Comparison of ENCODE assay signal across 1 cellular context in genomic region chr19:40403262-40403984, GRCh38.
TF ChIP-seq lines count a peak whose summit lies in the region.

No MANE protein-coding gene starts in this region.

TF ChIP-seq in HepG2, 621 proteins besides CTCF, POLR2A, EP300 and RAD21 (continued from another document and continues in another):
- TF ChIP-seq, protein P1, sequence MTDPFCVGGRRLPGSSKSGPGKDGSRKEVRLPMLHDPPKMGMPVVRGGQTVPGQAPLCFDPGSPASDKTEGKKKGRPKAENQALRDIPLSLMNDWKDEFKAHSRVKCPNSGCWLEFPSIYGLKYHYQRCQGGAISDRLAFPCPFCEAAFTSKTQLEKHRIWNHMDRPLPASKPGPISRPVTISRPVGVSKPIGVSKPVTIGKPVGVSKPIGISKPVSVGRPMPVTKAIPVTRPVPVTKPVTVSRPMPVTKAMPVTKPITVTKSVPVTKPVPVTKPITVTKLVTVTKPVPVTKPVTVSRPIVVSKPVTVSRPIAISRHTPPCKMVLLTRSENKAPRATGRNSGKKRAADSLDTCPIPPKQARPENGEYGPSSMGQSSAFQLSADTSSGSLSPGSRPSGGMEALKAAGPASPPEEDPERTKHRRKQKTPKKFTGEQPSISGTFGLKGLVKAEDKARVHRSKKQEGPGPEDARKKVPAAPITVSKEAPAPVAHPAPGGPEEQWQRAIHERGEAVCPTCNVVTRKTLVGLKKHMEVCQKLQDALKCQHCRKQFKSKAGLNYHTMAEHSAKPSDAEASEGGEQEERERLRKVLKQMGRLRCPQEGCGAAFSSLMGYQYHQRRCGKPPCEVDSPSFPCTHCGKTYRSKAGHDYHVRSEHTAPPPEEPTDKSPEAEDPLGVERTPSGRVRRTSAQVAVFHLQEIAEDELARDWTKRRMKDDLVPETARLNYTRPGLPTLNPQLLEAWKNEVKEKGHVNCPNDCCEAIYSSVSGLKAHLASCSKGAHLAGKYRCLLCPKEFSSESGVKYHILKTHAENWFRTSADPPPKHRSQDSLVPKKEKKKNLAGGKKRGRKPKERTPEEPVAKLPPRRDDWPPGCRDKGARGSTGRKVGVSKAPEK (CRISPR knock-in tag; IDR thresholded peaks at IDR 0.05; ENCODE audit: borderline replicate concordance), result no peak
- TF ChIP-seq JARID2 (CRISPR knock-in tag; IDR thresholded peaks at IDR 0.05; ENCODE audit: insufficient replicate concordance) (no peak), THAP11 (CRISPR knock-in tag; IDR thresholded peaks at IDR 0.05) (peak; percentile 16; the same call in 1 of the 2 replicates), NFYB (CRISPR knock-in tag; IDR thresholded peaks at IDR 0.05) (no peak), MTF1 (CRISPR knock-in tag; IDR thresholded peaks at IDR 0.05) (no peak), CBFB (CRISPR knock-in tag; IDR thresholded peaks at IDR 0.05) (no peak), FOXC1 (CRISPR knock-in tag; IDR thresholded peaks at IDR 0.05; ENCODE audit: borderline replicate concordance) (no peak), ZSCAN20 (CRISPR knock-in tag; IDR thresholded peaks at IDR 0.05; ENCODE audit: borderline replicate concordance) (no peak), ZNF674 (CRISPR knock-in tag; IDR thresholded peaks at IDR 0.05; ENCODE audit: low read depth) (no peak), POLR2AphosphoS2 (IDR thresholded peaks at IDR 0.05; ENCODE audit: low read depth, low read length) (no peak), SNAI1 (CRISPR knock-in tag; IDR thresholded peaks at IDR 0.05; ENCODE audit: borderline replicate concordance) (no peak), MTA1 (CRISPR knock-in tag; IDR thresholded peaks at IDR 0.05; ENCODE audit: borderline replicate concordance) (no peak), ZNF704 (CRISPR knock-in tag; IDR thresholded peaks at IDR 0.05; ENCODE audit: borderline replicate concordance) (no peak), KDM3A (CRISPR knock-in tag; IDR thresholded peaks at IDR 0.05; ENCODE audit: low read depth) (no peak), ZNF605 (CRISPR knock-in tag; IDR thresholded peaks at IDR 0.05) (no peak), NFE2 (CRISPR knock-in tag; IDR thresholded peaks at IDR 0.05) (no peak), AKAP8 (CRISPR knock-in tag; IDR thresholded peaks at IDR 0.05) (no peak), TMF1 (CRISPR knock-in tag; IDR thresholded peaks at IDR 0.05; ENCODE audit: low read depth) (no peak), MBD4 (IDR thresholded peaks at IDR 0.05; ENCODE audit: borderline replicate concordance, low read length) (no peak), SMC3 (IDR thresholded peaks at IDR 0.05; ENCODE audit: low read length) (no peak), ELF1 (CRISPR knock-in tag; IDR thresholded peaks at IDR 0.05) (no peak), ZBTB7B (CRISPR knock-in tag; IDR thresholded peaks at IDR 0.05) (no peak), ZNF317 (CRISPR knock-in tag; IDR thresholded peaks at IDR 0.05) (no peak), KAT7 (CRISPR knock-in tag; IDR thresholded peaks at IDR 0.05; ENCODE audit: borderline replicate concordance) (no peak), MYNN (CRISPR knock-in tag; IDR thresholded peaks at IDR 0.05; ENCODE audit: low read depth) (no peak), SKIL (CRISPR knock-in tag; IDR thresholded peaks at IDR 0.05; ENCODE audit: borderline replicate concordance) (no peak), MIXL1 (CRISPR knock-in tag; IDR thresholded peaks at IDR 0.05) (no peak), RFX5 (IDR thresholded peaks at IDR 0.05; ENCODE audit: low read depth, low read length) (no peak), PCBP2 (optimal IDR thresholded peaks at IDR 0.05; ENCODE audit: low read depth, low read length, poor library complexity, severe bottlenecking) (no peak), TAF1 (CRISPR knock-in tag; IDR thresholded peaks at IDR 0.05) (peak; percentile 31; the same call in 1 of the 2 replicates), STAT6 (CRISPR knock-in tag; IDR thresholded peaks at IDR 0.05; ENCODE audit: borderline replicate concordance) (no peak), ZNF644 (CRISPR knock-in tag; IDR thresholded peaks at IDR 0.05; ENCODE audit: low read depth) (no peak), HDAC1 (CRISPR knock-in tag; IDR thresholded peaks at IDR 0.05) (peak; percentile 36), MAFG (CRISPR knock-in tag; IDR thresholded peaks at IDR 0.05) (no peak), ZNF256 (CRISPR knock-in tag; conservative IDR thresholded peaks at IDR 0.05) (no peak), YEATS2 (CRISPR knock-in tag; IDR thresholded peaks at IDR 0.05; ENCODE audit: borderline replicate concordance) (no peak), ZNF792 (CRISPR knock-in tag; IDR thresholded peaks at IDR 0.05) (peak; percentile 10; the same call in 1 of the 2 replicates), NCOR1 (IDR thresholded peaks at IDR 0.05; ENCODE audit: borderline replicate concordance, low read length) (peak; percentile 51; the same call in 1 of the 2 replicates), ZNF124 (CRISPR knock-in tag; IDR thresholded peaks at IDR 0.05) (no peak), ZNF781 (CRISPR knock-in tag; IDR thresholded peaks at IDR 0.05; ENCODE audit: borderline replicate concordance, not compliant biosample characterization) (no peak), ARNT (IDR thresholded peaks at IDR 0.05) (no peak), ZSCAN30 (CRISPR knock-in tag; IDR thresholded peaks at IDR 0.05) (no peak), MED13 (CRISPR knock-in tag; IDR thresholded peaks at IDR 0.05) (no peak; the same call in 1 of the 2 replicates), ZNF614 (CRISPR knock-in tag; IDR thresholded peaks at IDR 0.05; ENCODE audit: borderline replicate concordance) (no peak), ZNF788 (CRISPR knock-in tag; IDR thresholded peaks at IDR 0.05; ENCODE audit: borderline replicate concordance) (peak; percentile 28; the same call in 1 of the 2 replicates), ZFY (CRISPR knock-in tag; IDR thresholded peaks at IDR 0.05) (peak; percentile 44; the same call in 1 of the 2 replicates), ZBTB39 (CRISPR knock-in tag; IDR thresholded peaks at IDR 0.05) (no peak), GATAD1 (CRISPR knock-in tag; IDR thresholded peaks at IDR 0.05) (no peak), ZFP41 (CRISPR knock-in tag; IDR thresholded peaks at IDR 0.05; ENCODE audit: borderline replicate concordance) (no peak), ZFP1 (CRISPR knock-in tag; IDR thresholded peaks at IDR 0.05) (no peak), ZFX (CRISPR knock-in tag; IDR thresholded peaks at IDR 0.05; ENCODE audit: low read depth) (peak; percentile 65), TCF7 (IDR thresholded peaks at IDR 0.05; ENCODE audit: low read depth) (no peak)
- TF ChIP-seq, protein P2, sequence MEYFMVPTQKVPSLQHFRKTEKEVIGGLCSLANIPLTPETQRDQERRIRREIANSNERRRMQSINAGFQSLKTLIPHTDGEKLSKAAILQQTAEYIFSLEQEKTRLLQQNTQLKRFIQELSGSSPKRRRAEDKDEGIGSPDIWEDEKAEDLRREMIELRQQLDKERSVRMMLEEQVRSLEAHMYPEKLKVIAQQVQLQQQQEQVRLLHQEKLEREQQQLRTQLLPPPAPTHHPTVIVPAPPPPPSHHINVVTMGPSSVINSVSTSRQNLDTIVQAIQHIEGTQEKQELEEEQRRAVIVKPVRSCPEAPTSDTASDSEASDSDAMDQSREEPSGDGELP (IDR thresholded peaks at IDR 0.05; ENCODE audit: borderline replicate concordance, low read depth), result no peak
- TF ChIP-seq, protein P3, sequence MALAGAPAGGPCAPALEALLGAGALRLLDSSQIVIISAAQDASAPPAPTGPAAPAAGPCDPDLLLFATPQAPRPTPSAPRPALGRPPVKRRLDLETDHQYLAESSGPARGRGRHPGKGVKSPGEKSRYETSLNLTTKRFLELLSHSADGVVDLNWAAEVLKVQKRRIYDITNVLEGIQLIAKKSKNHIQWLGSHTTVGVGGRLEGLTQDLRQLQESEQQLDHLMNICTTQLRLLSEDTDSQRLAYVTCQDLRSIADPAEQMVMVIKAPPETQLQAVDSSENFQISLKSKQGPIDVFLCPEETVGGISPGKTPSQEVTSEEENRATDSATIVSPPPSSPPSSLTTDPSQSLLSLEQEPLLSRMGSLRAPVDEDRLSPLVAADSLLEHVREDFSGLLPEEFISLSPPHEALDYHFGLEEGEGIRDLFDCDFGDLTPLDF (CRISPR knock-in tag; IDR thresholded peaks at IDR 0.05), result no peak
- TF ChIP-seq, protein P4, sequence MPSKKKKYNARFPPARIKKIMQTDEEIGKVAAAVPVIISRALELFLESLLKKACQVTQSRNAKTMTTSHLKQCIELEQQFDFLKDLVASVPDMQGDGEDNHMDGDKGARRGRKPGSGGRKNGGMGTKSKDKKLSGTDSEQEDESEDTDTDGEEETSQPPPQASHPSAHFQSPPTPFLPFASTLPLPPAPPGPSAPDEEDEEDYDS (CRISPR knock-in tag; IDR thresholded peaks at IDR 0.05), result no peak
- TF ChIP-seq, protein P5, sequence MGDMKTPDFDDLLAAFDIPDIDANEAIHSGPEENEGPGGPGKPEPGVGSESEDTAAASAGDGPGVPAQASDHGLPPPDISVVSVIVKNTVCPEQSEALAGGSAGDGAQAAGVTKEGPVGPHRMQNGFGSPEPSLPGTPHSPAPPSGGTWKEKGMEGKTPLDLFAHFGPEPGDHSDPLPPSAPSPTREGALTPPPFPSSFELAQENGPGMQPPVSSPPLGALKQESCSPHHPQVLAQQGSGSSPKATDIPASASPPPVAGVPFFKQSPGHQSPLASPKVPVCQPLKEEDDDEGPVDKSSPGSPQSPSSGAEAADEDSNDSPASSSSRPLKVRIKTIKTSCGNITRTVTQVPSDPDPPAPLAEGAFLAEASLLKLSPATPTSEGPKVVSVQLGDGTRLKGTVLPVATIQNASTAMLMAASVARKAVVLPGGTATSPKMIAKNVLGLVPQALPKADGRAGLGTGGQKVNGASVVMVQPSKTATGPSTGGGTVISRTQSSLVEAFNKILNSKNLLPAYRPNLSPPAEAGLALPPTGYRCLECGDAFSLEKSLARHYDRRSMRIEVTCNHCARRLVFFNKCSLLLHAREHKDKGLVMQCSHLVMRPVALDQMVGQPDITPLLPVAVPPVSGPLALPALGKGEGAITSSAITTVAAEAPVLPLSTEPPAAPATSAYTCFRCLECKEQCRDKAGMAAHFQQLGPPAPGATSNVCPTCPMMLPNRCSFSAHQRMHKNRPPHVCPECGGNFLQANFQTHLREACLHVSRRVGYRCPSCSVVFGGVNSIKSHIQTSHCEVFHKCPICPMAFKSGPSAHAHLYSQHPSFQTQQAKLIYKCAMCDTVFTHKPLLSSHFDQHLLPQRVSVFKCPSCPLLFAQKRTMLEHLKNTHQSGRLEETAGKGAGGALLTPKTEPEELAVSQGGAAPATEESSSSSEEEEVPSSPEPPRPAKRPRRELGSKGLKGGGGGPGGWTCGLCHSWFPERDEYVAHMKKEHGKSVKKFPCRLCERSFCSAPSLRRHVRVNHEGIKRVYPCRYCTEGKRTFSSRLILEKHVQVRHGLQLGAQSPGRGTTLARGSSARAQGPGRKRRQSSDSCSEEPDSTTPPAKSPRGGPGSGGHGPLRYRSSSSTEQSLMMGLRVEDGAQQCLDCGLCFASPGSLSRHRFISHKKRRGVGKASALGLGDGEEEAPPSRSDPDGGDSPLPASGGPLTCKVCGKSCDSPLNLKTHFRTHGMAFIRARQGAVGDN (CRISPR knock-in tag; IDR thresholded peaks at IDR 0.05), result peak; percentile 71; the same call in 1 of the 2 replicates
